In genomic region chr12:52916225-52916624, GRCh38 we compare ENCODE assay signal across 1 cellular context.
TF ChIP-seq lines count a peak whose summit lies in the region.

No MANE protein-coding gene starts in this region.

TF ChIP-seq in HepG2, 621 proteins besides CTCF, POLR2A, EP300 and RAD21 (continued from another document):
- TF ChIP-seq, protein P1, sequence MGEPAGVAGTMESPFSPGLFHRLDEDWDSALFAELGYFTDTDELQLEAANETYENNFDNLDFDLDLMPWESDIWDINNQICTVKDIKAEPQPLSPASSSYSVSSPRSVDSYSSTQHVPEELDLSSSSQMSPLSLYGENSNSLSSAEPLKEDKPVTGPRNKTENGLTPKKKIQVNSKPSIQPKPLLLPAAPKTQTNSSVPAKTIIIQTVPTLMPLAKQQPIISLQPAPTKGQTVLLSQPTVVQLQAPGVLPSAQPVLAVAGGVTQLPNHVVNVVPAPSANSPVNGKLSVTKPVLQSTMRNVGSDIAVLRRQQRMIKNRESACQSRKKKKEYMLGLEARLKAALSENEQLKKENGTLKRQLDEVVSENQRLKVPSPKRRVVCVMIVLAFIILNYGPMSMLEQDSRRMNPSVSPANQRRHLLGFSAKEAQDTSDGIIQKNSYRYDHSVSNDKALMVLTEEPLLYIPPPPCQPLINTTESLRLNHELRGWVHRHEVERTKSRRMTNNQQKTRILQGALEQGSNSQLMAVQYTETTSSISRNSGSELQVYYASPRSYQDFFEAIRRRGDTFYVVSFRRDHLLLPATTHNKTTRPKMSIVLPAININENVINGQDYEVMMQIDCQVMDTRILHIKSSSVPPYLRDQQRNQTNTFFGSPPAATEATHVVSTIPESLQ (CRISPR knock-in tag; conservative IDR thresholded peaks at IDR 0.05), result no peak
- TF ChIP-seq, protein P2, sequence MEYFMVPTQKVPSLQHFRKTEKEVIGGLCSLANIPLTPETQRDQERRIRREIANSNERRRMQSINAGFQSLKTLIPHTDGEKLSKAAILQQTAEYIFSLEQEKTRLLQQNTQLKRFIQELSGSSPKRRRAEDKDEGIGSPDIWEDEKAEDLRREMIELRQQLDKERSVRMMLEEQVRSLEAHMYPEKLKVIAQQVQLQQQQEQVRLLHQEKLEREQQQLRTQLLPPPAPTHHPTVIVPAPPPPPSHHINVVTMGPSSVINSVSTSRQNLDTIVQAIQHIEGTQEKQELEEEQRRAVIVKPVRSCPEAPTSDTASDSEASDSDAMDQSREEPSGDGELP (IDR thresholded peaks at IDR 0.05; ENCODE audit: borderline replicate concordance, low read depth), result peak; percentile 32; the same call in 1 of the 2 replicates
- TF ChIP-seq ZNF7 (CRISPR knock-in tag; IDR thresholded peaks at IDR 0.05), result 0 out of 2 replicates have a peak, but pooled peaks have one; percentile 23
- TF ChIP-seq HNF4A (CRISPR knock-in tag; IDR thresholded peaks at IDR 0.05), result peak; percentile 66
- TF ChIP-seq ZMYM2 (CRISPR knock-in tag; IDR thresholded peaks at IDR 0.05), result peak; percentile 78
- peak; percentile 33; the same call in 1 of the 2 replicates for TF ChIP-seq HNF4G (IDR thresholded peaks at IDR 0.05; ENCODE audit: borderline replicate concordance, low read depth, low read length)
- TF ChIP-seq HNF4G (CRISPR knock-in tag; IDR thresholded peaks at IDR 0.05; ENCODE audit: borderline replicate concordance, low read depth), result no peak
- TF ChIP-seq ZMYM4 (CRISPR knock-in tag; IDR thresholded peaks at IDR 0.05), result peak; percentile 39; the same call in 1 of the 2 replicates
- peak; percentile 87 for TF ChIP-seq ZNF3 (CRISPR knock-in tag; IDR thresholded peaks at IDR 0.05)
- no peak for TF ChIP-seq NPAS2 (CRISPR knock-in tag; IDR thresholded peaks at IDR 0.05; ENCODE audit: borderline replicate concordance)
- no peak for TF ChIP-seq ZNF451 (CRISPR knock-in tag; IDR thresholded peaks at IDR 0.05)
- no peak for TF ChIP-seq GFI1 (CRISPR knock-in tag; IDR thresholded peaks at IDR 0.05; ENCODE audit: borderline replicate concordance)
- TF ChIP-seq SNAI1 (CRISPR knock-in tag; IDR thresholded peaks at IDR 0.05; ENCODE audit: borderline replicate concordance), result no peak
- TF ChIP-seq NFKBIZ (CRISPR knock-in tag; IDR thresholded peaks at IDR 0.05), result no peak
- TF ChIP-seq DPF2 (CRISPR knock-in tag; IDR thresholded peaks at IDR 0.05; ENCODE audit: borderline replicate concordance, low read depth), result no peak
- TF ChIP-seq ZBTB7B (CRISPR knock-in tag; IDR thresholded peaks at IDR 0.05), result 0 out of 2 replicates have a peak, but pooled peaks have one; percentile 28
- no peak for TF ChIP-seq HNRNPH1 (optimal IDR thresholded peaks at IDR 0.05; ENCODE audit: low read depth, low read length)
- TF ChIP-seq ZNF788 (CRISPR knock-in tag; IDR thresholded peaks at IDR 0.05; ENCODE audit: borderline replicate concordance), result 0 out of 2 replicates have a peak, but pooled peaks have one; percentile 25
- no peak for TF ChIP-seq KDM1A (CRISPR knock-in tag; IDR thresholded peaks at IDR 0.05)
- TF ChIP-seq ZKSCAN1 (IDR thresholded peaks at IDR 0.05; ENCODE audit: low read length), result no peak
- TF ChIP-seq SCMH1 (CRISPR knock-in tag; IDR thresholded peaks at IDR 0.05; ENCODE audit: borderline replicate concordance), result no peak
- no peak for TF ChIP-seq ZNF720 (CRISPR knock-in tag; IDR thresholded peaks at IDR 0.05)
- no peak for TF ChIP-seq CAMTA2 (CRISPR knock-in tag; IDR thresholded peaks at IDR 0.05; ENCODE audit: borderline replicate concordance)
- no peak for TF ChIP-seq NR2F6 (IDR thresholded peaks at IDR 0.05)
- TF ChIP-seq NR2F6 (CRISPR knock-in tag; IDR thresholded peaks at IDR 0.05), result 0 out of 2 replicates have a peak, but pooled peaks have one; percentile 41
- TF ChIP-seq, protein P3, sequence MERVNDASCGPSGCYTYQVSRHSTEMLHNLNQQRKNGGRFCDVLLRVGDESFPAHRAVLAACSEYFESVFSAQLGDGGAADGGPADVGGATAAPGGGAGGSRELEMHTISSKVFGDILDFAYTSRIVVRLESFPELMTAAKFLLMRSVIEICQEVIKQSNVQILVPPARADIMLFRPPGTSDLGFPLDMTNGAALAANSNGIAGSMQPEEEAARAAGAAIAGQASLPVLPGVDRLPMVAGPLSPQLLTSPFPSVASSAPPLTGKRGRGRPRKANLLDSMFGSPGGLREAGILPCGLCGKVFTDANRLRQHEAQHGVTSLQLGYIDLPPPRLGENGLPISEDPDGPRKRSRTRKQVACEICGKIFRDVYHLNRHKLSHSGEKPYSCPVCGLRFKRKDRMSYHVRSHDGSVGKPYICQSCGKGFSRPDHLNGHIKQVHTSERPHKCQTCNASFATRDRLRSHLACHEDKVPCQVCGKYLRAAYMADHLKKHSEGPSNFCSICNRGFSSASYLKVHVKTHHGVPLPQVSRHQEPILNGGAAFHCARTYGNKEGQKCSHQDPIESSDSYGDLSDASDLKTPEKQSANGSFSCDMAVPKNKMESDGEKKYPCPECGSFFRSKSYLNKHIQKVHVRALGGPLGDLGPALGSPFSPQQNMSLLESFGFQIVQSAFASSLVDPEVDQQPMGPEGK (CRISPR knock-in tag; IDR thresholded peaks at IDR 0.05), result no peak
- TF ChIP-seq AHDC1 (CRISPR knock-in tag; IDR thresholded peaks at IDR 0.05; ENCODE audit: borderline replicate concordance), result no peak
- TF ChIP-seq HDAC2 (CRISPR knock-in tag; IDR thresholded peaks at IDR 0.05), result peak; percentile 50; the same call in 1 of the 2 replicates
- TF ChIP-seq, protein P4, sequence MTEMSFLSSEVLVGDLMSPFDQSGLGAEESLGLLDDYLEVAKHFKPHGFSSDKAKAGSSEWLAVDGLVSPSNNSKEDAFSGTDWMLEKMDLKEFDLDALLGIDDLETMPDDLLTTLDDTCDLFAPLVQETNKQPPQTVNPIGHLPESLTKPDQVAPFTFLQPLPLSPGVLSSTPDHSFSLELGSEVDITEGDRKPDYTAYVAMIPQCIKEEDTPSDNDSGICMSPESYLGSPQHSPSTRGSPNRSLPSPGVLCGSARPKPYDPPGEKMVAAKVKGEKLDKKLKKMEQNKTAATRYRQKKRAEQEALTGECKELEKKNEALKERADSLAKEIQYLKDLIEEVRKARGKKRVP (CRISPR knock-in tag; IDR thresholded peaks at IDR 0.05), result no peak
- TF ChIP-seq, protein P5, sequence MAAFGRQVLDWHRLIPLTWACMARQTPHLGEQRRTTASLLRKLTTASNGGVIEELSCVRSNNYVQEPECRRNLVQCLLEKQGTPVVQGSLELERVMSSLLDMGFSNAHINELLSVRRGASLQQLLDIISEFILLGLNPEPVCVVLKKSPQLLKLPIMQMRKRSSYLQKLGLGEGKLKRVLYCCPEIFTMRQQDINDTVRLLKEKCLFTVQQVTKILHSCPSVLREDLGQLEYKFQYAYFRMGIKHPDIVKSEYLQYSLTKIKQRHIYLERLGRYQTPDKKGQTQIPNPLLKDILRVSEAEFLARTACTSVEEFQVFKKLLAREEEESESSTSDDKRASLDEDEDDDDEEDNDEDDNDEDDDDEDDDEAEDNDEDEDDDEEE (CRISPR knock-in tag; IDR thresholded peaks at IDR 0.05), result no peak
- TF ChIP-seq FOSL2 (CRISPR knock-in tag; IDR thresholded peaks at IDR 0.05), result 0 out of 2 replicates have a peak, but pooled peaks have one; percentile 13
